27 cellular contexts compared by ENCODE assay signal in genomic region chr3:70703305-70704102, GRCh38.
DNase-seq lines count a peak whose midpoint lies in the region; ATAC-seq and TF ChIP-seq lines count a peak whose summit lies in the region.
"Had no signal": no experiment of that assay in that cellular context is flagged by ENCODE, and none has a peak within 500 bp of the region (broad histone marks: within the 10 kb centered on the region; RNA-seq: fewer than 3 reads in every experiment).

No MANE protein-coding gene starts in this region.

- H3K27me3 ChIP-seq in RWPE2 (ENCODE audit: insufficient read depth, poor library complexity, severe bottlenecking) (no peaks in the 10 kb centered on the region), thoracic aorta (replicated peaks; ENCODE audit: insufficient read depth) (no peaks in the 10 kb centered on the region)
- H3K27me3 ChIP-seq: BLaER1 treated with 17β-estradiol and CSF1 and Interleukin-3, amounts not matched to agents 10 nM and 100 nM; transverse colon had no signal

- H3K27ac ChIP-seq in RWPE2 (ENCODE audit: poor library complexity, severe bottlenecking): no peak overlapping the region
- no peak overlapping the region for H3K27ac ChIP-seq in thoracic aorta
- H3K27ac ChIP-seq: BLaER1 treated with 17β-estradiol and CSF1 and Interleukin-3, amounts not matched to agents 10 nM and 100 nM; lower lobe of right lung; transverse colon; WERI-Rb-1 had no signal

- DNase-seq in activated naive CD4-positive, alpha-beta T cell treated with anti-CD3 and anti-CD28 coated beads, Interleukin-2, amount 10 ng/mL, durations not matched to agents 7 days and 5 days: no peak
- no peak for DNase-seq in activated naive CD4-positive, alpha-beta T cell treated with anti-CD3 and anti-CD28 coated beads, Interleukin-2, amount 50 U/mL, for 16 hours
- DNase-seq in RWPE2 (ENCODE audit: low spot score) (no peak), epithelial cell of esophagus (ENCODE audit: low read depth) (peak; percentile 94), thoracic aorta (ENCODE audit: low spot score) (no peak)
- DNase-seq: activated CD4-positive, alpha-beta T cell treated with anti-CD3 and anti-CD28 coated beads, Interleukin-2, amount 50 U/mL, for 4 hours; cerebellar nuclear complex; COR-L47; DMS79 treated with DMSO at 0.1 percent for 48 hours; Kasumi-1; kidney; lower lobe of right lung; natural killer cell; NCI-H524 treated with DMSO at 0.1 percent for 48 hours; NK-92 treated with Interleukin-12 subunit alpha and Interleukin-12 subunit beta, amount 100 ng/mL, for 24 hours; PC-3; Right ventricle myocardium superior; T-helper 9 cell; transverse colon; WERI-Rb-1 had no signal

- ATAC-seq in RWPE2 (ENCODE audit: low read depth) (peak; percentile 74), thoracic aorta (ENCODE audit: insufficient number of reproducible peaks, low FRiP score, low read depth) (no peak), HG02763 (IDR thresholded peaks at IDR 0.05; ENCODE audit: unreplicated experiment) (no peak), HG03097 (IDR thresholded peaks at IDR 0.05; ENCODE audit: low FRiP score, unreplicated experiment) (no peak), HG02981 (IDR thresholded peaks at IDR 0.05; ENCODE audit: unreplicated experiment) (no peak)
- ATAC-seq: HCT116, HepG2, lower lobe of right lung, natural killer cell, PC-3 had no signal

- no peaks in the 10 kb centered on the region for H3K9me3 Mint-ChIP-seq in activated naive CD4-positive, alpha-beta T cell treated with anti-CD3 and anti-CD28 coated beads, Interleukin-2, amount 10 ng/mL, durations not matched to agents 7 days and 5 days
- H3K9me3 Mint-ChIP-seq: activated T-helper 1 cell treated with anti-CD3 and anti-CD28 coated beads, Interleukin-12 subunit alpha, Interleukin-12 subunit beta, Interleukin-2, Interleukin-4 antibody, amounts not matched to agents 30 ng/mL and 10 ng/mL and 1 ng/mL, durations not matched to agents 14 hours and 24 hours and 36 hours; natural killer cell had no signal

- CTCF ChIA-PET in activated naive CD4-positive, alpha-beta T cell treated with anti-CD3 and anti-CD28 coated beads, Interleukin-2, amount 10 ng/mL, durations not matched to agents 7 days and 5 days (lab: Charles Lee): no interaction called here

- H3K36me3 ChIP-seq in RWPE2 (ENCODE audit: low read depth) (no peaks in the 10 kb centered on the region), thoracic aorta (no peaks in the 10 kb centered on the region)
- H3K36me3 ChIP-seq: BLaER1 treated with 17β-estradiol and CSF1 and Interleukin-3, amounts not matched to agents 10 nM and 100 nM; lower lobe of right lung; transverse colon; WERI-Rb-1 had no signal

- H3K27ac Mint-ChIP-seq in activated naive CD4-positive, alpha-beta T cell treated with anti-CD3 and anti-CD28 coated beads, Interleukin-2, amount 10 ng/mL, durations not matched to agents 7 days and 5 days: peak overlapping the region; percentile 34
- H3K27ac Mint-ChIP-seq: activated T-helper 1 cell treated with anti-CD3 and anti-CD28 coated beads, Interleukin-12 subunit alpha, Interleukin-12 subunit beta, Interleukin-2, Interleukin-4 antibody, amounts not matched to agents 30 ng/mL and 10 ng/mL and 1 ng/mL, durations not matched to agents 14 hours and 24 hours and 36 hours; natural killer cell had no signal

- H3K27me3 Mint-ChIP-seq in activated naive CD4-positive, alpha-beta T cell treated with anti-CD3 and anti-CD28 coated beads, Interleukin-2, amount 10 ng/mL, durations not matched to agents 7 days and 5 days: peaks cover 10% of the 10 kb centered on the region

- TF ChIP-seq CTCF in RWPE2 (IDR thresholded peaks at IDR 0.05; ENCODE audit: poor library complexity, severe bottlenecking): no peak
- TF ChIP-seq CTCF in epithelial cell of esophagus (IDR thresholded peaks at IDR 0.05; ENCODE audit: insufficient read depth, low read depth, low read length, missing control alignments): no peak
- TF ChIP-seq CTCF in thoracic aorta (IDR thresholded peaks at IDR 0.05): no peak

- no peaks in the 10 kb centered on the region for H3K9me3 ChIP-seq in RWPE2 (ENCODE audit: severe bottlenecking)
- no peaks in the 10 kb centered on the region for H3K9me3 ChIP-seq in thoracic aorta
- H3K9me3 ChIP-seq: BLaER1 treated with 17β-estradiol and CSF1 and Interleukin-3, amounts not matched to agents 10 nM and 100 nM; lower lobe of right lung; transverse colon had no signal

- H3K4me1 ChIP-seq in RWPE2 (ENCODE audit: insufficient read depth, poor library complexity, severe bottlenecking) (no peaks in the 10 kb centered on the region), thoracic aorta (ENCODE audit: control insufficient read depth in 1 of 2, low read depth in 2 of 2) (peaks cover 9 to 26% of the 10 kb centered on the region in 2 donors)
- H3K4me1 ChIP-seq: BLaER1 treated with 17β-estradiol and CSF1 and Interleukin-3, amounts not matched to agents 10 nM and 100 nM; lower lobe of right lung; transverse colon had no signal

- no peaks in the 10 kb centered on the region for H3K4me1 Mint-ChIP-seq in activated naive CD4-positive, alpha-beta T cell treated with anti-CD3 and anti-CD28 coated beads, Interleukin-2, amount 10 ng/mL, durations not matched to agents 7 days and 5 days

- H3K36me3 Mint-ChIP-seq in activated naive CD4-positive, alpha-beta T cell treated with anti-CD3 and anti-CD28 coated beads, Interleukin-2, amount 10 ng/mL, durations not matched to agents 7 days and 5 days: no peaks in the 10 kb centered on the region
- H3K36me3 Mint-ChIP-seq: natural killer cell had no signal

- H3K4me3 ChIP-seq in RWPE2 (ENCODE audit: severe bottlenecking) (no peak overlapping the region), epithelial cell of esophagus (ENCODE audit: low read length) (no peak overlapping the region), thoracic aorta (peak overlapping the region; percentile 16)
- H3K4me3 ChIP-seq: BLaER1 treated with 17β-estradiol and CSF1 and Interleukin-3, amounts not matched to agents 10 nM and 100 nM; lower lobe of right lung; transverse colon had no signal

- H3K4me3 Mint-ChIP-seq in activated naive CD4-positive, alpha-beta T cell treated with anti-CD3 and anti-CD28 coated beads, Interleukin-2, amount 10 ng/mL, durations not matched to agents 7 days and 5 days: no peak overlapping the region
- H3K4me3 Mint-ChIP-seq: activated T-helper 1 cell treated with anti-CD3 and anti-CD28 coated beads, Interleukin-12 subunit alpha, Interleukin-12 subunit beta, Interleukin-2, Interleukin-4 antibody, amounts not matched to agents 30 ng/mL and 10 ng/mL and 1 ng/mL, durations not matched to agents 14 hours and 24 hours and 36 hours; natural killer cell had no signal
